Comparison of ENCODE assay signal across 1 cellular context in the genomic region with DNA sequence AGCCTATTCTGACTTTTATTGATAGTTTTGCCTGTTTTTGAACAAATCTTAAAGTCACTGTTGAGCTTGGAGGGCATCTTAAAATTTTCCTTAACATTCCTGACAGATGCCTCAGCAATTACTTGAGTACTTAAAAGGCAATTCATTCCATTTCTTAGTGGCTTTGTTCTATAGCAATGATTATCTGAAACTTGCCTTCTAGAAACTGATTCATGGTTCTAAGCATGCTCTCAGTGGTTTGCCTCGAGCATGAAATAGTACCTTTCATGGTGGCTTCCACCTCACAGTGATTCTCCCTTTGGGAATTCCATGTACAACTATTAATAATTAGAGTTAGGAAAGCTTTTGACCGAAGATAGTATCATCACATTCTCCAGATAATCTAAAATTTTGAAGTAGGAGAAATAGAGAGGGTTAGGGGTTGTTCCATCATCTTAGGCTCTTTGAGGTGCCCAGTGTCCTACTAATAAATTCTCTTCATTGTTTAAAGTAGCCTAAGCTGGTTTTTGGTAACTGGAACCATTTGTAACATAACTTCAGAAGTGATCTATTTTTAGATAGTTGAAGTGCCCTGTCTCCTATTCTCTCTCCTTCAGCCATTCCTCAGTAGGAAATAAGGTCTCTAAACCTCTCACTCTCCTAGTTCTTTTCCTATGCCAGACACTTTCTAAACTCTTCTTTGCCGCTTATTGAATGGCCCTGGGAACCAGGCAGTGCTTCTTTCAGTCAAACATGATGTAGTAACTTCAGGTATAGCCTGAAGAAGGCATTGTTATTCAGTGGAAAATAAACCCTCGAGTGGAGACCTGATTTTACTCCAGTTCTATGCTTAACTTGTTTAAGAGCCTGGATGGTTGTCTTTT.
TF ChIP-seq lines count a peak whose summit lies in the region.

No MANE protein-coding gene starts in this region.

TF ChIP-seq in GM23338, 12 proteins besides CTCF, POLR2A, EP300 and RAD21:
- TF ChIP-seq, protein P1, sequence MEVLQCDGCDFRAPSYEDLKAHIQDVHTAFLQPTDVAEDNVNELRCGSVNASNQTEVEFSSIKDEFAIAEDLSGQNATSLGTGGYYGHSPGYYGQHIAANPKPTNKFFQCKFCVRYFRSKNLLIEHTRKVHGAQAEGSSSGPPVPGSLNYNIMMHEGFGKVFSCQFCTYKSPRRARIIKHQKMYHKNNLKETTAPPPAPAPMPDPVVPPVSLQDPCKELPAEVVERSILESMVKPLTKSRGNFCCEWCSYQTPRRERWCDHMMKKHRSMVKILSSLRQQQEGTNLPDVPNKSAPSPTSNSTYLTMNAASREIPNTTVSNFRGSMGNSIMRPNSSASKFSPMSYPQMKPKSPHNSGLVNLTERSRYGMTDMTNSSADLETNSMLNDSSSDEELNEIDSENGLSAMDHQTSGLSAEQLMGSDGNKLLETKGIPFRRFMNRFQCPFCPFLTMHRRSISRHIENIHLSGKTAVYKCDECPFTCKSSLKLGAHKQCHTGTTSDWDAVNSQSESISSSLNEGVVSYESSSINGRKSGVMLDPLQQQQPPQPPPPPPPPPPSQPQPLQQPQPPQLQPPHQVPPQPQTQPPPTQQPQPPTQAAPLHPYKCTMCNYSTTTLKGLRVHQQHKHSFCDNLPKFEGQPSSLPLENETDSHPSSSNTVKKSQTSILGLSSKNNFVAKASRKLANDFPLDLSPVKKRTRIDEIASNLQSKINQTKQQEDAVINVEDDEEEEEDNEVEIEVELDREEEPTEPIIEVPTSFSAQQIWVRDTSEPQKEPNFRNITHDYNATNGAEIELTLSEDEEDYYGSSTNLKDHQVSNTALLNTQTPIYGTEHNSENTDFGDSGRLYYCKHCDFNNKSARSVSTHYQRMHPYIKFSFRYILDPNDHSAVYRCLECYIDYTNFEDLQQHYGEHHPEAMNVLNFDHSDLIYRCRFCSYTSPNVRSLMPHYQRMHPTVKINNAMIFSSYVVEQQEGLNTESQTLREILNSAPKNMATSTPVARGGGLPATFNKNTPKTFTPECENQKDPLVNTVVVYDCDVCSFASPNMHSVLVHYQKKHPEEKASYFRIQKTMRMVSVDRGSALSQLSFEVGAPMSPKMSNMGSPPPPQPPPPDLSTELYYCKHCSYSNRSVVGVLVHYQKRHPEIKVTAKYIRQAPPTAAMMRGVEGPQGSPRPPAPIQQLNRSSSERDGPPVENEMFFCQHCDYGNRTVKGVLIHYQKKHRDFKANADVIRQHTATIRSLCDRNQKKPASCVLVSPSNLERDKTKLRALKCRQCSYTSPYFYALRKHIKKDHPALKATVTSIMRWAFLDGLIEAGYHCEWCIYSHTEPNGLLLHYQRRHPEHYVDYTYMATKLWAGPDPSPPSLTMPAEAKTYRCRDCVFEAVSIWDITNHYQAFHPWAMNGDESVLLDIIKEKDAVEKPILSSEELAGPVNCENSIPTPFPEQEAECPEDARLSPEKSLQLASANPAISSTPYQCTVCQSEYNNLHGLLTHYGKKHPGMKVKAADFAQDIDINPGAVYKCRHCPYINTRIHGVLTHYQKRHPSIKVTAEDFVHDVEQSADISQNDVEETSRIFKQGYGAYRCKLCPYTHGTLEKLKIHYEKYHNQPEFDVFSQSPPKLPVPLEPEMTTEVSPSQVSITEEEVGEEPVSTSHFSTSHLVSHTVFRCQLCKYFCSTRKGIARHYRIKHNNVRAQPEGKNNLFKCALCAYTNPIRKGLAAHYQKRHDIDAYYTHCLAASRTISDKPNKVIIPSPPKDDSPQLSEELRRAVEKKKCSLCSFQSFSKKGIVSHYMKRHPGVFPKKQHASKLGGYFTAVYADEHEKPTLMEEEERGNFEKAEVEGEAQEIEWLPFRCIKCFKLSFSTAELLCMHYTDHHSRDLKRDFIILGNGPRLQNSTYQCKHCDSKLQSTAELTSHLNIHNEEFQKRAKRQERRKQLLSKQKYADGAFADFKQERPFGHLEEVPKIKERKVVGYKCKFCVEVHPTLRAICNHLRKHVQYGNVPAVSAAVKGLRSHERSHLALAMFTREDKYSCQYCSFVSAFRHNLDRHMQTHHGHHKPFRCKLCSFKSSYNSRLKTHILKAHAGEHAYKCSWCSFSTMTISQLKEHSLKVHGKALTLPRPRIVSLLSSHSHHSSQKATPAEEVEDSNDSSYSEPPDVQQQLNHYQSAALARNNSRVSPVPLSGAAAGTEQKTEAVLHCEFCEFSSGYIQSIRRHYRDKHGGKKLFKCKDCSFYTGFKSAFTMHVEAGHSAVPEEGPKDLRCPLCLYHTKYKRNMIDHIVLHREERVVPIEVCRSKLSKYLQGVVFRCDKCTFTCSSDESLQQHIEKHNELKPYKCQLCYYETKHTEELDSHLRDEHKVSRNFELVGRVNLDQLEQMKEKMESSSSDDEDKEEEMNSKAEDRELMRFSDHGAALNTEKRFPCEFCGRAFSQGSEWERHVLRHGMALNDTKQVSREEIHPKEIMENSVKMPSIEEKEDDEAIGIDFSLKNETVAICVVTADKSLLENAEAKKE (CRISPR knock-in tag; IDR thresholded peaks at IDR 0.05) = no peak
- TF ChIP-seq STAT1 (IDR thresholded peaks at IDR 0.05; ENCODE audit: unreplicated experiment) = no peak
- TF ChIP-seq, protein P2, sequence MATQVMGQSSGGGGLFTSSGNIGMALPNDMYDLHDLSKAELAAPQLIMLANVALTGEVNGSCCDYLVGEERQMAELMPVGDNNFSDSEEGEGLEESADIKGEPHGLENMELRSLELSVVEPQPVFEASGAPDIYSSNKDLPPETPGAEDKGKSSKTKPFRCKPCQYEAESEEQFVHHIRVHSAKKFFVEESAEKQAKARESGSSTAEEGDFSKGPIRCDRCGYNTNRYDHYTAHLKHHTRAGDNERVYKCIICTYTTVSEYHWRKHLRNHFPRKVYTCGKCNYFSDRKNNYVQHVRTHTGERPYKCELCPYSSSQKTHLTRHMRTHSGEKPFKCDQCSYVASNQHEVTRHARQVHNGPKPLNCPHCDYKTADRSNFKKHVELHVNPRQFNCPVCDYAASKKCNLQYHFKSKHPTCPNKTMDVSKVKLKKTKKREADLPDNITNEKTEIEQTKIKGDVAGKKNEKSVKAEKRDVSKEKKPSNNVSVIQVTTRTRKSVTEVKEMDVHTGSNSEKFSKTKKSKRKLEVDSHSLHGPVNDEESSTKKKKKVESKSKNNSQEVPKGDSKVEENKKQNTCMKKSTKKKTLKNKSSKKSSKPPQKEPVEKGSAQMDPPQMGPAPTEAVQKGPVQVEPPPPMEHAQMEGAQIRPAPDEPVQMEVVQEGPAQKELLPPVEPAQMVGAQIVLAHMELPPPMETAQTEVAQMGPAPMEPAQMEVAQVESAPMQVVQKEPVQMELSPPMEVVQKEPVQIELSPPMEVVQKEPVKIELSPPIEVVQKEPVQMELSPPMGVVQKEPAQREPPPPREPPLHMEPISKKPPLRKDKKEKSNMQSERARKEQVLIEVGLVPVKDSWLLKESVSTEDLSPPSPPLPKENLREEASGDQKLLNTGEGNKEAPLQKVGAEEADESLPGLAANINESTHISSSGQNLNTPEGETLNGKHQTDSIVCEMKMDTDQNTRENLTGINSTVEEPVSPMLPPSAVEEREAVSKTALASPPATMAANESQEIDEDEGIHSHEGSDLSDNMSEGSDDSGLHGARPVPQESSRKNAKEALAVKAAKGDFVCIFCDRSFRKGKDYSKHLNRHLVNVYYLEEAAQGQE (IDR thresholded peaks at IDR 0.05; ENCODE audit: unreplicated experiment) = no peak
- TF ChIP-seq, protein P3, sequence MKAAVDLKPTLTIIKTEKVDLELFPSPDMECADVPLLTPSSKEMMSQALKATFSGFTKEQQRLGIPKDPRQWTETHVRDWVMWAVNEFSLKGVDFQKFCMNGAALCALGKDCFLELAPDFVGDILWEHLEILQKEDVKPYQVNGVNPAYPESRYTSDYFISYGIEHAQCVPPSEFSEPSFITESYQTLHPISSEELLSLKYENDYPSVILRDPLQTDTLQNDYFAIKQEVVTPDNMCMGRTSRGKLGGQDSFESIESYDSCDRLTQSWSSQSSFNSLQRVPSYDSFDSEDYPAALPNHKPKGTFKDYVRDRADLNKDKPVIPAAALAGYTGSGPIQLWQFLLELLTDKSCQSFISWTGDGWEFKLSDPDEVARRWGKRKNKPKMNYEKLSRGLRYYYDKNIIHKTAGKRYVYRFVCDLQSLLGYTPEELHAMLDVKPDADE (IDR thresholded peaks at IDR 0.05) = no peak
- TF ChIP-seq EZH2phosphoT487 (IDR thresholded peaks at IDR 0.05; ENCODE audit: unreplicated experiment) = no peak
- no peak for TF ChIP-seq NANOG (IDR thresholded peaks at IDR 0.05; ENCODE audit: borderline replicate concordance)
- no peak for TF ChIP-seq EZH2 (IDR thresholded peaks at IDR 0.05; ENCODE audit: low read depth, unreplicated experiment)
- TF ChIP-seq JUNB (IDR thresholded peaks at IDR 0.05; ENCODE audit: unreplicated experiment) = no peak
- no peak for TF ChIP-seq POLR2AphosphoS5 (IDR thresholded peaks at IDR 0.05; ENCODE audit: low read depth)
- TF ChIP-seq ZNF114 (CRISPR knock-in tag; IDR thresholded peaks at IDR 0.05) = no peak
TF ChIP-seq in GM23338: peak in this region for 0.
